1 cellular context compared by ENCODE assay signal in genomic region chr11:111851636-111852035, GRCh38.
TF ChIP-seq lines count a peak whose summit lies in the region.

No MANE protein-coding gene starts in this region.

TF ChIP-seq in HCT116, 20 proteins besides CTCF, POLR2A, EP300 and RAD21 (continued from another document):
- TF ChIP-seq REST (IDR thresholded peaks at IDR 0.05; ENCODE audit: low read depth): no peak
- TF ChIP-seq ZFX (IDR thresholded peaks at IDR 0.05): no peak
- no peak for TF ChIP-seq SRF (IDR thresholded peaks at IDR 0.05; ENCODE audit: low read depth)
- no peak for TF ChIP-seq ATF3 (IDR thresholded peaks at IDR 0.05)
- no peak for TF ChIP-seq ZBTB33 (IDR thresholded peaks at IDR 0.05; ENCODE audit: extremely low read depth, insufficient replicate concordance, low read length)
- TF ChIP-seq EZH2 (IDR thresholded peaks at IDR 0.05): no peak
